ENCODE assay signal across 9 cellular contexts in genomic region chr11:119361056-119361787, GRCh38. TPM values are rescaled to one million over a fixed set of nuclear protein-coding genes. Genes with fewer than 3 reads are reported as not detected.
A peak's percentile ranks its signal among the peaks of the same experiment; 100 is the strongest.
DNase-seq lines count a peak whose midpoint lies in the region; ATAC-seq, FAIRE-seq and TF ChIP-seq lines count a peak whose summit lies in the region.
"Had no signal": no experiment of that assay in that cellular context is flagged by ENCODE, and none has a peak within 500 bp of the region (broad histone marks: within the 10 kb centered on the region; RNA-seq: fewer than 3 reads in every experiment).

No MANE protein-coding gene starts in this region.

- DNase-seq in activated CD4-positive, alpha-beta T cell treated with anti-CD3 and anti-CD28 coated beads, Interleukin-2, amount 50 U/mL, for 48 hours, result peak; percentile 64 to 71
- no peak for DNase-seq in activated CD4-positive, alpha-beta T cell treated with anti-CD3 and anti-CD28 coated beads for 4 hours
- DNase-seq in NCI-H2196 treated with DMSO at 0.1 percent for 48 hours (lab: John Stamatoyannopoulos, UW; ENCODE audit: unreplicated experiment), result peak; percentile 79
- no peak for DNase-seq in GM12878 (ENCODE audit: low read depth, low spot score)
- peak; percentile 78 for DNase-seq in kidney epithelial cell (ENCODE audit: low read depth)
- DNase-seq in stimulated activated CD4-positive, alpha-beta T cell treated with anti-CD3 and anti-CD28 coated beads, Interleukin-4, amount 100 ng/mL, for 48 hours (ENCODE audit: low read depth in 2 of 2), result peak; percentile 49 to 64
- no peak for DNase-seq in endothelial cell (ENCODE audit: low spot score)

- BruUV-seq in GM12878 (replicated peaks; lab: Mats Ljungman, UMichigan), result no TSS peak

- H3K4me3 Mint-ChIP-seq in endothelial cell (ENCODE audit: unreplicated experiment), result no peak overlapping the region

- no peak for TF ChIP-seq CTCF in GM12878 (IDR thresholded peaks at IDR 0.05 in 2 of 3, conservative IDR thresholded peaks at IDR 0.05 in 1 of 3; ENCODE audit: control insufficient read depth in 2 of 3, extremely low read depth in 1 of 3, insufficient read depth in 1 of 3, low read depth in 3 of 3, low read length in 3 of 3)
- no peak for TF ChIP-seq CTCF in kidney epithelial cell (IDR thresholded peaks at IDR 0.05; ENCODE audit: insufficient read depth, low read length, poor library complexity, severe bottlenecking)
- TF ChIP-seq CTCF in endothelial cell (IDR thresholded peaks at IDR 0.05; ENCODE audit: unreplicated experiment), result no peak

- H3K27me3 Mint-ChIP-seq in endothelial cell (ENCODE audit: unreplicated experiment), result peaks cover 18% of the 10 kb centered on the region

- H4K20me1 ChIP-seq in GM12878 (ENCODE audit: control insufficient read depth, insufficient read depth), result 0 out of 2 replicates have a peak, but pooled peaks cover 2% of the 10 kb centered on the region

- no peak overlapping the region for H3K9ac ChIP-seq in GM12878 (ENCODE audit: control insufficient read depth, insufficient read depth, low read length)

- H3K4me2 ChIP-seq in GM12878 (ENCODE audit: control insufficient read depth, insufficient read depth), result no peak overlapping the region

- peaks cover 3% of the 10 kb centered on the region for H3K36me3 Mint-ChIP-seq in endothelial cell (ENCODE audit: low read depth, unreplicated experiment)

- no peak for FAIRE-seq in GM12878 (lab: Jason Lieb, UNC)

- no peak overlapping the region for H3K27ac ChIP-seq in GM12878 (ENCODE audit: control insufficient read depth, insufficient read depth)

- no peak for TF ChIP-seq POLR2A in GM12878 (IDR thresholded peaks at IDR 0.05; ENCODE audit: low read depth, low read length)

- no peaks in the 10 kb centered on the region for H3K9me3 ChIP-seq in GM12878 (replicated peaks; ENCODE audit: control insufficient read depth, insufficient read depth, low read length)

- H3K27me3 ChIP-seq in GM12878 (replicated peaks in 1 of 2; ENCODE audit: control insufficient read depth in 2 of 2, insufficient read depth in 2 of 2, low read length in 1 of 2), result peaks cover 4 to 8% of the 10 kb centered on the region in 2 experiments; a peak in 3 of 4 replicates
- peaks cover 6% of the 10 kb centered on the region for H3K27me3 ChIP-seq in kidney epithelial cell (ENCODE audit: control insufficient read depth, insufficient read depth, low read length)

- SMC1A ChIA-PET in GM12878 (lab: Charles Lee; ENCODE audit: uncharacterized antibody, unreplicated experiment), result interaction anchor here (1.0 to 1.5 kb wide), 3 partner anchors 10 to 114 kb away, joined by 3 to 7 read pairs (median 3); no protein-coding TSS in a partner anchor

- TF ChIP-seq RAD21 in GM12878 (IDR thresholded peaks at IDR 0.05; ENCODE audit: insufficient read depth, low read depth, low read length), result no peak

- H3K27ac Mint-ChIP-seq in endothelial cell (ENCODE audit: unreplicated experiment), result no peak overlapping the region

- POLR2A ChIA-PET in GM12878 (lab: Charles Lee), result interaction anchor here (1.1 to 1.6 kb wide), 2 partner anchors 9 to 22 kb away, joined by 3 read pairs; no protein-coding TSS in a partner anchor

- no peak overlapping the region for H2AFZ ChIP-seq in GM12878 (ENCODE audit: control insufficient read depth, low read depth, low read length)

- peaks cover 10% of the 10 kb centered on the region for H3K4me1 ChIP-seq in GM12878 (ENCODE audit: control insufficient read depth, insufficient read depth, low read length)

- in situ Hi-C loops in GM12878 (cut with MboI), result no loop called here

- 27% methylated on average over 8 of the region's 8 CpGs for WGBS in GM12878 (ENCODE audit: insufficient coverage, insufficient replicate concordance, low lambda C conversion rate, missing lambda C conversion rate)

- H3K9me3 Mint-ChIP-seq in endothelial cell (ENCODE audit: unreplicated experiment), result no peaks in the 10 kb centered on the region

- H3K4me3 ChIP-seq in GM12878 (no peak overlapping the region), kidney epithelial cell (ENCODE audit: low read depth, low read length) (no peak overlapping the region)

- RAD21 ChIA-PET in GM12878 (lab: Charles Lee; ENCODE audit: unreplicated experiment), result interaction anchor here (1.6 to 2.2 kb wide), 4 partner anchors 9 to 113 kb away, joined by 5 to 16 read pairs (median 8); no protein-coding TSS in a partner anchor

- ATAC-seq in GM12878 (peak; percentile 52), HG02623 (IDR thresholded peaks at IDR 0.05; ENCODE audit: unreplicated experiment) (no peak)

- peaks cover 5% of the 10 kb centered on the region for H3K4me1 Mint-ChIP-seq in endothelial cell (ENCODE audit: unreplicated experiment)

- H3K36me3 ChIP-seq in GM12878 (ENCODE audit: control insufficient read depth in 2 of 2, insufficient read depth in 2 of 2, low read length in 1 of 2), result no peaks in the 10 kb centered on the region
- no peaks in the 10 kb centered on the region for H3K36me3 ChIP-seq in kidney epithelial cell (ENCODE audit: control insufficient read depth, insufficient read depth, low read length)

- intact Hi-C loops in GM12878 (cut with micrococcal nuclease; ENCODE audit: unreplicated experiment), result no loop called here

- TF ChIP-seq EP300 in GM12878 (IDR thresholded peaks at IDR 0.05; ENCODE audit: borderline replicate concordance in 1 of 2, control insufficient read depth in 1 of 2, low read depth in 2 of 2, low read length in 2 of 2), result no peak

- no peaks in the 10 kb centered on the region for H3K79me2 ChIP-seq in GM12878 (ENCODE audit: control insufficient read depth, insufficient read depth, low read length)

- CTCF ChIA-PET in GM12878 (lab: Yijun Ruan, JAX), result interaction anchor here (1.0 to 3.0 kb wide), 9 partner anchors 8 to 113 kb away, joined by 3 to 25 read pairs (median 4); no protein-coding TSS in a partner anchor

RNA-seq across cellular contexts. Expression of gene MFRP, which starts 14.7 kb away (rescaled TPM):
- total RNA-seq in GM12878 (2013; cell fraction: nucleolus; rRNA removed), result not detected in 2 replicates
- not detected in 2 replicates for total RNA-seq in GM12878 (2014; rRNA removed)
- not detected in 2 replicates for total RNA-seq in GM12878 (2014; rRNA removed; fragmentation: Illumina TruSeq; extraction: Trizol)
- not detected in 2 replicates for total RNA-seq in GM12878 (2021)
- not detected for polyA plus RNA-seq in GM12878 (2011; ENCODE audit: low read depth)
- polyA plus RNA-seq in GM12878 (2011; rRNA removed), result not detected in 2 replicates
- polyA plus RNA-seq in GM12878 (2011; cell fraction: cytosol; rRNA removed), result not detected in 2 replicates
- not detected in 2 replicates for polyA plus RNA-seq in GM12878 (2011; cell fraction: nucleus; rRNA removed)
- polyA plus RNA-seq in GM12878 (2012), result not detected in 2 replicates
- not detected in 2 replicates for polyA plus RNA-seq in GM12878 (2014; fragmentation: Illumina TruSeq; extraction: Trizol)
- polyA plus RNA-seq in GM12878 (2014; fragmentation: Nextera tagmentation; extraction: Ambion mirVana), result not detected
- not detected in 2 replicates for polyA plus RNA-seq in GM12878 (2014; rRNA removed)
- polyA plus RNA-seq in GM12878 (2016; fragmentation: Nextera tagmentation; extraction: Ambion mirVana), result not detected
- polyA minus RNA-seq in GM12878 (2011; rRNA and poly(A)+ RNA removed), result not detected in 2 replicates
- not detected in 2 replicates for polyA minus RNA-seq in GM12878 (2011; cell fraction: cytosol; rRNA and poly(A)+ RNA removed)
- polyA minus RNA-seq in GM12878 (2011; cell fraction: nucleus; rRNA and poly(A)+ RNA removed), result not detected in 2 replicates
- not detected in 2 replicates for total RNA-seq in kidney epithelial cell
- 0.13 TPM for total RNA-seq in endothelial cell (ENCODE audit: unreplicated experiment)
- total RNA-seq: subcutaneous adipose tissue had no signal

RNA-seq across cellular contexts. Expression of gene USP2, which starts 20.3 kb away (rescaled TPM):
- 0.69 TPM in 1 of 2 replicates, not detected in the other for total RNA-seq in GM12878 (2013; cell fraction: nucleolus; rRNA removed)
- total RNA-seq in GM12878 (2014; rRNA removed) (not detected in 2 replicates), GM12878 (2014; rRNA removed; fragmentation: Illumina TruSeq; extraction: Trizol) (not detected in 2 replicates), GM12878 (2021) (0.13 TPM in 1 of 2 replicates, not detected in the other), kidney epithelial cell (1.6 and 2.0 TPM in 2 replicates), endothelial cell (ENCODE audit: unreplicated experiment) (1.5 TPM)
- polyA plus RNA-seq in GM12878 (2011; ENCODE audit: low read depth), result not detected
- polyA plus RNA-seq in GM12878 (2011; rRNA removed) (0.04 TPM in 1 of 2 replicates, not detected in the other), GM12878 (2014; fragmentation: Illumina TruSeq; extraction: Trizol) (0.09 TPM in 1 of 2 replicates, not detected in the other), GM12878 (2014; fragmentation: Nextera tagmentation; extraction: Ambion mirVana) (under 1 TPM in 1 of 2 experiments, not detected in 1; 0.04 TPM), GM12878 (2014; rRNA removed) (0.03 TPM in 2 replicates), GM12878 (2016; fragmentation: Nextera tagmentation; extraction: Ambion mirVana) (under 1 TPM in 1 of 2 experiments, not detected in 1; 0.11 TPM)
- polyA plus RNA-seq in GM12878 (2011; cell fraction: cytosol; rRNA removed), result 0.12 and 0.17 TPM in 2 replicates
- 0.06 and 0.07 TPM in 2 replicates for polyA plus RNA-seq in GM12878 (2011; cell fraction: nucleus; rRNA removed)
- polyA plus RNA-seq in GM12878 (2012), result 0.03 and 0.07 TPM in 2 replicates
- 0.93 TPM in 1 of 2 replicates, not detected in the other for polyA minus RNA-seq in GM12878 (2011; rRNA and poly(A)+ RNA removed)
- polyA minus RNA-seq in GM12878 (2011; cell fraction: cytosol; rRNA and poly(A)+ RNA removed), result 0.62 TPM in 1 of 2 replicates, not detected in the other
- polyA minus RNA-seq in GM12878 (2011; cell fraction: nucleus; rRNA and poly(A)+ RNA removed), result 0.19 TPM in 1 of 2 replicates, not detected in the other

RNA-seq across cellular contexts. Expression of gene C1QTNF5, which starts 20.5 kb away (rescaled TPM):
- not detected in 2 replicates for total RNA-seq in GM12878 (2013; cell fraction: nucleolus; rRNA removed)
- total RNA-seq in GM12878 (2014; rRNA removed) (not detected in 2 replicates), GM12878 (2014; rRNA removed; fragmentation: Illumina TruSeq; extraction: Trizol) (not detected in 2 replicates), GM12878 (2021) (not detected in 2 replicates), kidney epithelial cell (2.9 and 6.2 TPM in 2 replicates), endothelial cell (ENCODE audit: unreplicated experiment) (26.0 TPM)
- not detected for polyA plus RNA-seq in GM12878 (2011; ENCODE audit: low read depth)
- polyA plus RNA-seq in GM12878 (2011; rRNA removed) (not detected in 2 replicates), GM12878 (2014; fragmentation: Illumina TruSeq; extraction: Trizol) (not detected in 2 replicates), GM12878 (2014; fragmentation: Nextera tagmentation; extraction: Ambion mirVana) (not detected), GM12878 (2014; rRNA removed) (not detected in 2 replicates), GM12878 (2016; fragmentation: Nextera tagmentation; extraction: Ambion mirVana) (not detected)
- not detected in 2 replicates for polyA plus RNA-seq in GM12878 (2011; cell fraction: cytosol; rRNA removed)
- not detected in 2 replicates for polyA plus RNA-seq in GM12878 (2011; cell fraction: nucleus; rRNA removed)
- polyA plus RNA-seq in GM12878 (2012), result not detected in 2 replicates
- not detected in 2 replicates for polyA minus RNA-seq in GM12878 (2011; rRNA and poly(A)+ RNA removed)
- not detected in 2 replicates for polyA minus RNA-seq in GM12878 (2011; cell fraction: cytosol; rRNA and poly(A)+ RNA removed)
- polyA minus RNA-seq in GM12878 (2011; cell fraction: nucleus; rRNA and poly(A)+ RNA removed), result not detected in 2 replicates

RNA-seq across cellular contexts. Expression of gene RNF26, which starts 26.9 kb away (rescaled TPM):
- total RNA-seq in GM12878 (2013; cell fraction: nucleolus; rRNA removed), result 5.5 and 7.0 TPM in 2 replicates
- total RNA-seq in GM12878 (2014; rRNA removed) (3.7 and 5.3 TPM in 2 replicates), GM12878 (2014; rRNA removed; fragmentation: Illumina TruSeq; extraction: Trizol) (7.1 and 7.2 TPM in 2 replicates), GM12878 (2021) (29.9 and 31.1 TPM in 2 replicates), kidney epithelial cell (17.8 and 20.5 TPM in 2 replicates), endothelial cell (ENCODE audit: unreplicated experiment) (31.5 TPM)
- polyA plus RNA-seq in GM12878 (2011; ENCODE audit: low read depth), result 13.3 TPM
- polyA plus RNA-seq in GM12878 (2011; rRNA removed) (7.0 and 16.6 TPM in 2 replicates), GM12878 (2014; fragmentation: Illumina TruSeq; extraction: Trizol) (10.4 and 18.7 TPM in 2 replicates), GM12878 (2014; fragmentation: Nextera tagmentation; extraction: Ambion mirVana) (1 to 10 TPM; 2.8 to 4.2 TPM), GM12878 (2014; rRNA removed) (20.9 and 25.6 TPM in 2 replicates), GM12878 (2016; fragmentation: Nextera tagmentation; extraction: Ambion mirVana) (10 to 100 TPM; 52.2 to 54.5 TPM)
- 31.3 and 35.6 TPM in 2 replicates for polyA plus RNA-seq in GM12878 (2011; cell fraction: cytosol; rRNA removed)
- polyA plus RNA-seq in GM12878 (2011; cell fraction: nucleus; rRNA removed), result 18.6 and 20.0 TPM in 2 replicates
- 19.1 and 19.4 TPM in 2 replicates for polyA plus RNA-seq in GM12878 (2012)
- polyA minus RNA-seq in GM12878 (2011; rRNA and poly(A)+ RNA removed), result 30.4 and 39.4 TPM in 2 replicates
- polyA minus RNA-seq in GM12878 (2011; cell fraction: cytosol; rRNA and poly(A)+ RNA removed), result 19.4 and 20.5 TPM in 2 replicates
- polyA minus RNA-seq in GM12878 (2011; cell fraction: nucleus; rRNA and poly(A)+ RNA removed), result 19.0 and 24.8 TPM in 2 replicates

RNA-seq across cellular contexts. Expression of gene MCAM, which starts 44.3 kb away (rescaled TPM):
- total RNA-seq in GM12878 (2013; cell fraction: nucleolus; rRNA removed), result 68.2 and 76.0 TPM in 2 replicates
- total RNA-seq in GM12878 (2014; rRNA removed), result 17.6 TPM in 2 replicates
- 10.0 TPM in 2 replicates for total RNA-seq in GM12878 (2014; rRNA removed; fragmentation: Illumina TruSeq; extraction: Trizol)
- total RNA-seq in GM12878 (2021), result 17.9 and 19.7 TPM in 2 replicates
- 0.49 TPM for polyA plus RNA-seq in GM12878 (2011; ENCODE audit: low read depth)
- polyA plus RNA-seq in GM12878 (2011; rRNA removed), result 2.5 and 4.1 TPM in 2 replicates
- 11.5 and 18.7 TPM in 2 replicates for polyA plus RNA-seq in GM12878 (2011; cell fraction: cytosol; rRNA removed)
- 6.6 and 8.2 TPM in 2 replicates for polyA plus RNA-seq in GM12878 (2011; cell fraction: nucleus; rRNA removed)
- polyA plus RNA-seq in GM12878 (2012), result 0.92 and 4.0 TPM in 2 replicates
- polyA plus RNA-seq in GM12878 (2014; fragmentation: Illumina TruSeq; extraction: Trizol), result 7.4 and 12.1 TPM in 2 replicates
- polyA plus RNA-seq in GM12878 (2014; fragmentation: Nextera tagmentation; extraction: Ambion mirVana), result 1 to 10 TPM; 3.1 to 4.5 TPM
- 13.2 and 16.5 TPM in 2 replicates for polyA plus RNA-seq in GM12878 (2014; rRNA removed)
- polyA plus RNA-seq in GM12878 (2016; fragmentation: Nextera tagmentation; extraction: Ambion mirVana), result 1 to 10 TPM; 7.8 to 8.7 TPM
- 3.9 and 6.9 TPM in 2 replicates for polyA minus RNA-seq in GM12878 (2011; rRNA and poly(A)+ RNA removed)
- polyA minus RNA-seq in GM12878 (2011; cell fraction: cytosol; rRNA and poly(A)+ RNA removed), result 3.6 and 4.2 TPM in 2 replicates
- polyA minus RNA-seq in GM12878 (2011; cell fraction: nucleus; rRNA and poly(A)+ RNA removed), result 5.3 and 8.2 TPM in 2 replicates
- 563 and 601 TPM in 2 replicates for total RNA-seq in kidney epithelial cell
- total RNA-seq in endothelial cell (ENCODE audit: unreplicated experiment), result 78.3 TPM

Comparison
In these comparisons a context has a peak if more than half of its experiments do, and no peak if none do; other contexts are left out.
1. DNase-seq: peak in activated CD4-positive, alpha-beta T cell treated with anti-CD3 and anti-CD28 coated beads, Interleukin-2, amount 50 U/mL, for 48 hours (2 of 2), NCI-H2196 treated with DMSO at 0.1 percent for 48 hours (single experiment), kidney epithelial cell (single experiment) and stimulated activated CD4-positive, alpha-beta T cell treated with anti-CD3 and anti-CD28 coated beads, Interleukin-4, amount 100 ng/mL, for 48 hours (2 of 2); none in activated CD4-positive, alpha-beta T cell treated with anti-CD3 and anti-CD28 coated beads for 4 hours (0 of 2), GM12878 (single experiment) and endothelial cell (single experiment).